8 cellular contexts compared by ENCODE assay signal in the genomic region with DNA sequence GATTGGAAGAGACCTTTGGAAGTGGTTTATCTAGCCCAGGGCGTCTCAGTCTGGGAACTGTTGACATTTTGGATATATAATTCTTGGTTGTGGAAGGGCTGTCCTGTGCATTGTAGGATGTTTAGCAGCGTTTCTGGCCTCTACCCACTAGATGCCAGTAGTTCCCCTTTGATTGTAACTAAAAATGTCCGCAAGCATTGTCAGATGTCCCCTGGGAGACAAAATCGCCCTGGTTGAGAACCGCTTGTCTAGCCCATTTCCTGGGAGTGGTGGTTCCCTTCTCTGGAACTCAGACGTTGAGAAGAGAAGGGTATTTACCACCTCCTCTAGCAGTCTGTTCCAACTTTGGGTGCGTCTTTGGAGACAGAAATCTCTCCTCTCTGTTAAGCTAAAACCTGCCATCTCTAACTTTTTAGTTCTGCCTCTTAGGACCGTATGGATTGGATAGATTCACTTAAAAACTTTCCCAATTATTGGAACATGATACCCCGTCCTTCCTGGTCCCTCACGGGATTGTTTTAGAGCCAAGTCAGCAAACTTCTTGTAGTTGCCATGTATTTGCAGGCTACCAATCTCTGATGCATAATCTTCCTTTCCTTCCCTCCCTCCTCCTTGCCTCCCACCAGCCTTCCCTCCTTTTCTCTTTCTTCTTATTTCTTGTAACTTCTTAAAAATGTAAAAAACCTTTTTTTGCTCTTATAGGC. TPM values are rescaled to one million over a fixed set of nuclear protein-coding genes. Genes with fewer than 3 reads are reported as not detected.
DNase-seq lines count a peak whose midpoint lies in the region; ATAC-seq and TF ChIP-seq lines count a peak whose summit lies in the region.

No MANE protein-coding gene starts in this region.

- peak; percentile 75 for ATAC-seq in GM18870 (IDR thresholded peaks at IDR 0.05; ENCODE audit: unreplicated experiment)
- ATAC-seq in HG03354 (IDR thresholded peaks at IDR 0.05; ENCODE audit: poor library complexity, severe bottlenecking, unreplicated experiment): peak; percentile 78
- ATAC-seq in GM19455 (IDR thresholded peaks at IDR 0.05; ENCODE audit: unreplicated experiment): no peak
- no peak for ATAC-seq in GM18520 (IDR thresholded peaks at IDR 0.05; ENCODE audit: unreplicated experiment)

- TF ChIP-seq CTCF in brain microvascular endothelial cell (IDR thresholded peaks at IDR 0.05; ENCODE audit: low read depth, low read length, missing control alignments) (peak; percentile 63), neural crest cell (conservative IDR thresholded peaks at IDR 0.05) (peak; percentile 32)

- H3K4me3 ChIP-seq in brain microvascular endothelial cell (ENCODE audit: low read depth, low read length): no peak overlapping the region

- H3K27me3 ChIP-seq in brain microvascular endothelial cell (replicated peaks): no peaks in the 10 kb centered on the region

- DNase-seq in Ammon's horn (ENCODE audit: low spot score) (peak; percentile 55), brain microvascular endothelial cell (peak; percentile 74), neural crest cell (ENCODE audit: low read depth, low spot score) (no peak)
- no peak for DNase-seq in stimulated activated CD8-positive, alpha-beta memory T cell treated with anti-CD3 and anti-CD28 coated beads, Interleukin-4, amount 100 ng/mL, for 48 hours

- in situ Hi-C loops in brain microvascular endothelial cell (cut with HindIII; ENCODE audit: low pct_ligation_motif_present, low sequenced_read_pairs): no loop called here

- peak overlapping the region; percentile 72 for H3K27ac ChIP-seq in brain microvascular endothelial cell

- no peaks in the 10 kb centered on the region for H3K9me3 Mint-ChIP-seq in neural crest cell

- H3K27me3 Mint-ChIP-seq in neural crest cell (ENCODE audit: low read depth): no peaks in the 10 kb centered on the region

- peaks cover 13% of the 10 kb centered on the region for H3K36me3 Mint-ChIP-seq in neural crest cell (ENCODE audit: low read depth)

- peaks cover 28% of the 10 kb centered on the region for H3K36me3 ChIP-seq in brain microvascular endothelial cell (replicated peaks)

- peak overlapping the region; percentile 17 for H3K27ac Mint-ChIP-seq in neural crest cell (ENCODE audit: unreplicated experiment)

- H3K4me1 Mint-ChIP-seq in neural crest cell: peaks cover 13% of the 10 kb centered on the region

- H3K4me3 Mint-ChIP-seq in neural crest cell: no peak overlapping the region

RNA-seq across cellular contexts. Expression of gene TMEM165, which starts 13.9 kb away (rescaled TPM):
- 62.7 TPM in 2 replicates for total RNA-seq in neural crest cell

Comparison
In these comparisons a context has a peak if more than half of its experiments do, and no peak if none do; other contexts are left out.
1. DNase-seq: peak in Ammon's horn (single experiment) and brain microvascular endothelial cell (single experiment); none in neural crest cell (single experiment) and stimulated activated CD8-positive, alpha-beta memory T cell treated with anti-CD3 and anti-CD28 coated beads, Interleukin-4, amount 100 ng/mL, for 48 hours (single experiment).
2. ATAC-seq: peak in GM18870 (single experiment) and HG03354 (single experiment); none in GM19455 (single experiment) and GM18520 (single experiment).